In the genomic region with DNA sequence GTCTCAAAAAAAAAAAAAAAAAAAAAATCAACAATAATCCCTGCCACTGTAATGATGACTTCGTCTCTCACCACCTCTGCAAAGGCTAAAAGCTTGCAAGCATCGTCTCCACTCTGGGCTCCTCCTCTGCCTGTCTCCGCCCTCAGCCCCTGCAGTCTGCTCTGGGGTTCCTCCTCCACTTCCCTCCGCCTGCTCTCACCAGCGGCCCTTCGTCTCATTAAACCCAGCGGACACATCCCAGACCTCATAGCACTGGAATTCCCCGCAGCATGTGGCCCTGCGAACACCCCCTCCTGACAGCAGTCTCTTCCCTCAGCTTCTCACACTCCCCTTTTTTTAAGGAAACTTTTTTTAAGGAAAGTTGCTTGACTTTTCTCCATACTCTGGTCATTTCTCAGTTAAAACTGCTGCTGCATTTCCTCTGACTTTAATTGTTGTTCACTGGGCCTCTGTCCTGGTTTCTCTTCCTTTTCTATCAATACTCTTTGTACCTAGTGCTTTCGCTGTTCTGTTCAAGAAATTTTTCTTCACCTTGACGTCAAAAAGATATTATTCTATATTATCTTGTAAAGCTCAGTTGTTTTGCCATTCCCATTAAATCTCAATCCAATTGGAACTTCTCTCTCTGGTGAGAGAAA, we compare ENCODE assay signal across 11 cellular contexts.
DNase-seq lines count a peak whose midpoint lies in the region; ATAC-seq and TF ChIP-seq lines count a peak whose summit lies in the region.
"Had no signal": no experiment of that assay in that cellular context is flagged by ENCODE, and none has a peak within 500 bp of the region (broad histone marks: within the 10 kb centered on the region; RNA-seq: fewer than 3 reads in every experiment).

No MANE protein-coding gene starts in this region.

- ATAC-seq in Right ventricle myocardium superior (ENCODE audit: poor library complexity) (peak; percentile 81), HG03460 (IDR thresholded peaks at IDR 0.05; ENCODE audit: unreplicated experiment) (no peak)
- no peak for ATAC-seq in stimulated activated naive CD8-positive, alpha-beta T cell treated with anti-CD3 and anti-CD28 coated beads, Interleukin-15, Interleukin-2, amounts not matched to agents 100 U/mL and 50 U/mL, for 24 hours

- H3K27me3 ChIP-seq in Peyer's patch (no peaks in the 10 kb centered on the region), ovary (no peaks in the 10 kb centered on the region)

- no peak for TF ChIP-seq EP300 in ovary (IDR thresholded peaks at IDR 0.05)

- H3K4me1 ChIP-seq in Peyer's patch = no peaks in the 10 kb centered on the region
- H3K4me1 ChIP-seq in ovary (ENCODE audit: insufficient read depth) = no peaks in the 10 kb centered on the region

- peak overlapping the region in 1 of 4 donors; percentile 13 for H3K27ac ChIP-seq in Peyer's patch
- no peak overlapping the region for H3K27ac ChIP-seq in ovary
- H3K27ac ChIP-seq: neutrophil had no signal

- TF ChIP-seq POLR2A in Peyer's patch (IDR thresholded peaks at IDR 0.05) (no peak), ovary (IDR thresholded peaks at IDR 0.05) (no peak)

- DNase-seq in GM04504 (ENCODE audit: low read depth) (peak; percentile 13), Peyer's patch (peak in 2 of 3 donors; percentile 40 to 55), Right ventricle myocardium superior (peak; percentile 67), ovary (peak; percentile 10 to 63 (median 41)), dedifferentiated amniotic fluid mesenchymal stem cell (ENCODE audit: extremely low spot score) (no peak), NCI-H748 treated with DMSO at 0.1 percent for 48 hours (lab: John Stamatoyannopoulos, UW) (no peak)
- no peak for DNase-seq in stimulated activated naive CD8-positive, alpha-beta T cell treated with anti-CD3 and anti-CD28 coated beads, Interleukin-15, Interleukin-2, amounts not matched to agents 100 U/mL and 50 U/mL, for 24 hours
- DNase-seq: activated CD4-positive, CD25-positive, alpha-beta regulatory T cell treated with anti-CD3 and anti-CD28 coated beads, Interleukin-2, amount 50 U/mL, for 72 hours; DND-41 had no signal

- 6 to 10% (median 9%) methylated on average over 11 of the region's 11 CpGs for WGBS in ovary, 3 donors

- TF ChIP-seq CTCF in Peyer's patch (IDR thresholded peaks at IDR 0.05) (no peak), ovary (IDR thresholded peaks at IDR 0.05) (no peak)

- H3K4me3 ChIP-seq in Peyer's patch = no peak overlapping the region
- no peak overlapping the region for H3K4me3 ChIP-seq in ovary

- H3K36me3 ChIP-seq in Peyer's patch (no peaks in the 10 kb centered on the region), ovary (no peaks in the 10 kb centered on the region)
- H3K36me3 ChIP-seq: neutrophil had no signal

- H3K9me3 ChIP-seq in Peyer's patch = no peaks in the 10 kb centered on the region
- H3K9me3 ChIP-seq in ovary = no peaks in the 10 kb centered on the region
- H3K9me3 ChIP-seq: neutrophil had no signal

- intact Hi-C loops in Right ventricle myocardium superior (cut with DNase I) (no loop called here), ovary (cut with DNase I) (no loop called here)

Comparison
In these comparisons a context has a peak if more than half of its experiments do, and no peak if none do; other contexts are left out.
1. DNase-seq: peak in GM04504 (single experiment), Peyer's patch (2 of 3), Right ventricle myocardium superior (single experiment) and ovary (5 of 5); none in stimulated activated naive CD8-positive, alpha-beta T cell treated with anti-CD3 and anti-CD28 coated beads, Interleukin-15, Interleukin-2, amounts not matched to agents 100 U/mL and 50 U/mL, for 24 hours (single experiment), dedifferentiated amniotic fluid mesenchymal stem cell (single experiment) and NCI-H748 treated with DMSO at 0.1 percent for 48 hours (single experiment).